9 cellular contexts compared by ENCODE assay signal in genomic region chr18:10928971-10929373, GRCh38.
DNase-seq lines count a peak whose midpoint lies in the region; ATAC-seq and TF ChIP-seq lines count a peak whose summit lies in the region.
"Had no signal": no experiment of that assay in that cellular context is flagged by ENCODE, and none has a peak within 500 bp of the region (broad histone marks: within the 10 kb centered on the region; RNA-seq: fewer than 3 reads in every experiment).

No MANE protein-coding gene starts in this region.

- H3K27ac ChIP-seq in brain microvascular endothelial cell (peak overlapping the region; percentile 95), esophagus squamous epithelium (peak overlapping the region in 1 of 4 donors; percentile 78)

- in situ Hi-C loops in brain microvascular endothelial cell (cut with HindIII; ENCODE audit: low pct_ligation_motif_present, low sequenced_read_pairs), result no loop called here

- TF ChIP-seq POLR2A in esophagus squamous epithelium (IDR thresholded peaks at IDR 0.05), result no peak

- H3K27me3 ChIP-seq in brain microvascular endothelial cell (replicated peaks), result no peaks in the 10 kb centered on the region
- no peaks in the 10 kb centered on the region for H3K27me3 ChIP-seq in esophagus squamous epithelium

- intact Hi-C loops in esophagus squamous epithelium (cut with DNase I), result no loop called here

- peaks cover 0 to 17% (median 0%) of the 10 kb centered on the region in 3 donors for H3K4me1 ChIP-seq in esophagus squamous epithelium

- 56 to 66% methylated on average over 4 of the region's 4 CpGs for WGBS in esophagus squamous epithelium, 2 donors

- DNase-seq in ELR (ENCODE audit: low read depth) (peak; percentile 68), brain microvascular endothelial cell (peak; percentile 57), esophagus squamous epithelium (lab: John Stamatoyannopoulos, UW) (no peak), NCI-H2081 (lab: John Stamatoyannopoulos, UW) (no peak), left lobe of liver (ENCODE audit: low spot score) (no peak), cerebellar nuclear complex (lab: John Stamatoyannopoulos, UW) (no peak)
- DNase-seq: stimulated activated CD4-positive, alpha-beta T cell treated with anti-CD3 and anti-CD28 coated beads, Interleukin-2, amount 100 ng/mL, for 48 hours had no signal

- H3K36me3 ChIP-seq in brain microvascular endothelial cell (replicated peaks) (no peaks in the 10 kb centered on the region), esophagus squamous epithelium (no peaks in the 10 kb centered on the region)

- H3K4me3 ChIP-seq in brain microvascular endothelial cell (ENCODE audit: low read depth, low read length) (no peak overlapping the region), esophagus squamous epithelium (no peak overlapping the region)

- TF ChIP-seq CTCF in brain microvascular endothelial cell (IDR thresholded peaks at IDR 0.05; ENCODE audit: low read depth, low read length, missing control alignments) (no peak), esophagus squamous epithelium (IDR thresholded peaks at IDR 0.05) (no peak)

- peak; percentile 69 for ATAC-seq in GM21381 (IDR thresholded peaks at IDR 0.05; ENCODE audit: unreplicated experiment)
- ATAC-seq in HG03439 (IDR thresholded peaks at IDR 0.05; ENCODE audit: unreplicated experiment), result peak; percentile 55
- no peak for ATAC-seq in left lobe of liver

- H3K9me3 ChIP-seq in esophagus squamous epithelium, result no peaks in the 10 kb centered on the region

Comparison
In these comparisons a context has a peak if more than half of its experiments do, and no peak if none do; other contexts are left out.
1. DNase-seq: peak in ELR (single experiment) and brain microvascular endothelial cell (single experiment); none in esophagus squamous epithelium (single experiment), NCI-H2081 (0 of 2), left lobe of liver (single experiment) and cerebellar nuclear complex (0 of 2).